27 cellular contexts compared by ENCODE assay signal in the genomic region with DNA sequence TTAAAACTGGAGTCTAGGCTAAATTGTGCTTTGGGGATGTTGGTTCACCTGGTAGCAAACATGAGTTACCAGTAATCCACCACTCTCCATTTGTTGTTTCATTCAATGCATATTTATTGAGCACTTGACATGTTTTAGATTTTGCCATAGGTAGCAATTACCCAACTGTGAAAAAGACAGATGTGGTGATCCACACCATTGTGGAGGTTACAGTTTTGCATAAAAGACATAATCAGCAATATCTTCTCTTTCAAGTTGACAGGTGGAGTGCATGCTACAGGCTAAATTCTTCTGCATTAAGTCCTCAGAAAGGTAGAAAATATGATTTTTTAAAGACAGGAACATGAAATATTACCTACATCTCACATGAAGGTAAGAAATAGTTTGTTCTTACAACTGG.
"Had no signal": no experiment of that assay in that cellular context is flagged by ENCODE, and none has a peak within 500 bp of the region (broad histone marks: within the 10 kb centered on the region; RNA-seq: fewer than 3 reads in every experiment).

No MANE protein-coding gene starts in this region.

- H3K4me3 ChIP-seq: left ventricle myocardium inferior, lung, mucosa of descending colon, pancreas, prostate gland, sigmoid colon, spleen, tibial nerve, uterus had no signal

- ATAC-seq: mucosa of descending colon; naive thymus-derived CD4-positive, alpha-beta T cell; natural killer cell treated with Interleukin-12 subunit alpha and Interleukin-12 subunit beta and Interleukin-15 and Interleukin-18, amount 100 ng/mL, for 72 hours; pancreas; right cardiac atrium; stimulated activated memory B cell treated with anti-CD40 and anti-IgM and Interleukin-4, amounts not matched to agents 10 μg/mL and 1 μg/mL and 100 μg/mL, for 72 hours; stimulated activated naive CD8-positive, alpha-beta T cell treated with anti-CD3 and anti-CD28 coated beads, Interleukin-15, amount 100 ng/mL, for 72 hours had no signal

- H3K36me3 ChIP-seq: left ventricle myocardium inferior, pancreas, prostate gland, sigmoid colon, spleen, tibial nerve, uterus had no signal

- H3K27ac ChIP-seq: left ventricle myocardium inferior, pancreas, prostate gland, sigmoid colon, spleen, tibial nerve, uterus had no signal

- DNase-seq: islet precursor cell; left ventricle myocardium inferior; mesendoderm; midbrain; mucosa of descending colon; naive thymus-derived CD4-positive, alpha-beta T cell; nucleus accumbens; pancreas; posterior cingulate gyrus; retina; right cardiac atrium; sigmoid colon; small intestine; spleen; stimulated activated CD4-positive, alpha-beta T cell treated with anti-CD3 and anti-CD28 coated beads, Interleukin-1b, Interleukin-23, amount 100 ng/mL, for 48 hours; stimulated activated CD4-positive, alpha-beta T cell treated with anti-CD3 and anti-CD28 coated beads, Interleukin-2, amount 100 ng/mL, for 48 hours; stimulated activated CD4-positive, alpha-beta T cell treated with anti-CD3 and anti-CD28 coated beads, Interleukin-4, amount 100 ng/mL, for 4 hours; stimulated activated CD8-positive, alpha-beta memory T cell treated with anti-CD3 and anti-CD28 coated beads, Interleukin-4, amount 100 ng/mL, for 48 hours; stimulated activated naive CD4-positive, alpha-beta T cell treated with Interleukin-2 at 50 U/mL for 16 hours; stimulated activated naive CD8-positive, alpha-beta T cell treated with anti-CD3 and anti-CD28 coated beads, Interleukin-15, amount 100 ng/mL, for 72 hours; substantia nigra; uterus had no signal

- H3K4me1 ChIP-seq: left ventricle myocardium inferior, pancreas, prostate gland, sigmoid colon, spleen, tibial nerve, uterus had no signal

- FAIRE-seq: pancreas, small intestine had no signal

- H3K9me3 ChIP-seq: pancreas, prostate gland had no signal

- H3K27me3 ChIP-seq: pancreas, sigmoid colon, spleen, tibial nerve, uterus had no signal
